8 cellular contexts compared by ENCODE assay signal in the genomic region with DNA sequence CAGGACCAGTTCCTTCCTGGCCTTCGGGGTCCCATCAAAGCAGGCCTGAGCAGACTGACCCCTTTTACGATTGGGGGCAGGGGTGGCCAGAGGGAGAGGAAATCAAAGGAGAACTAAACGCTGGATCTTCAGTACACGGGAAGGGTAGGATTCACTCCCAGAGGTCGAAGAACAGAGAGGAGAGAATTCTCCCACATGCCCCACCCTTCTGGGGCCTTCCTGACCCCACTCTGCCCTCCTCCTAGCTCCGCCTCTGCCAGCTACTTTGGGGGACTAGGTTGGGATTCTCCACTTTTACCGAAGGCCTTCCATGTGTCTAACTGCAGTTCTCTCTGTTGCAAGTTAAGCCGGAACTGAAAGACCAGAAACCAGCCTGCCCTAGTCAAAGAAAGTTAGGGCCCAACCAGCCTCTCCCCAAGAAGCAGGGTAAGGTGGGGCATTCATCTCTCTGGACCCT. TPM values are rescaled to one million over a fixed set of nuclear protein-coding genes. Genes with fewer than 3 reads are reported as not detected.
A peak's percentile ranks its signal among the peaks of the same experiment; 100 is the strongest.
DNase-seq lines count a peak whose midpoint lies in the region; ATAC-seq, FAIRE-seq and TF ChIP-seq lines count a peak whose summit lies in the region.

No MANE protein-coding gene starts in this region.

- no peak for FAIRE-seq in pancreas (lab: Jason Lieb, UNC)

- peak overlapping the region; percentile 37 to 86 (median 81) for H3K27ac ChIP-seq in pancreas

- H3K36me3 ChIP-seq in pancreas: no peaks in the 10 kb centered on the region

- H3K9me3 ChIP-seq in pancreas: no peaks in the 10 kb centered on the region

- no peak for TF ChIP-seq CTCF in fibroblast of pulmonary artery (IDR thresholded peaks at IDR 0.05; ENCODE audit: low read length, missing control alignments)
- no peak for TF ChIP-seq CTCF in pancreas (IDR thresholded peaks at IDR 0.05)

- CTCF ChIA-PET in HEK293T (lab: Yijun Ruan, JAX): interaction anchor here (0.7 to 4.1 kb wide), 9 partner anchors 11 to 713 kb away, joined by 3 to 39 read pairs (median 7); no protein-coding TSS in a partner anchor

- ATAC-seq in pancreas: peak in 2 of 4 donors; percentile 11 to 13
- no peak for ATAC-seq in GM19328 (IDR thresholded peaks at IDR 0.05; ENCODE audit: unreplicated experiment)
- ATAC-seq in HG03342 (IDR thresholded peaks at IDR 0.05; ENCODE audit: unreplicated experiment): no peak

- no peaks in the 10 kb centered on the region for H3K27me3 ChIP-seq in pancreas

- H3K4me3 ChIP-seq in fibroblast of pulmonary artery (replicated peaks; ENCODE audit: low read depth, low read length) (peak overlapping the region; percentile 87), pancreas (peak overlapping the region; percentile 57 to 89 (median 80))

- peaks cover 0 to 13% (median 0%) of the 10 kb centered on the region in 3 donors for H3K4me1 ChIP-seq in pancreas

- intact Hi-C loops in pancreas (cut with DNase I): no loop called here

- DNase-seq in A172 (ENCODE audit: low spot score) (peak; percentile 70), HEK293T (ENCODE audit: extremely low spot score) (no peak), UCSD-AML1 (lab: John Stamatoyannopoulos, UW; ENCODE audit: unreplicated experiment) (peak; percentile 68), fibroblast of pulmonary artery (ENCODE audit: low read depth) (peak; percentile 28), pancreas (no peak), NCI-H146 (lab: John Stamatoyannopoulos, UW) (no peak)

- WGBS in pancreas, 2 donors: 25 to 30% methylated on average over 8 of the region's 8 CpGs

- POLR2A ChIA-PET in HEK293T (lab: Yijun Ruan, JAX): interaction anchor here (0.9 to 7.1 kb wide), 13 partner anchors 9 to 128 kb away, joined by 3 to 79 read pairs (median 4); a partner anchor contains a TSS

TF ChIP-seq in HEK293T, 16 proteins besides CTCF, POLR2A, EP300 and RAD21:
- TF ChIP-seq BHLHE40 (IDR thresholded peaks at IDR 0.05; ENCODE audit: borderline replicate concordance): no peak
- peak; percentile 40; the same call in 1 of the 2 replicates for TF ChIP-seq HDGF (IDR thresholded peaks at IDR 0.05; ENCODE audit: borderline replicate concordance)
- TF ChIP-seq ARNT (IDR thresholded peaks at IDR 0.05): no peak
- TF ChIP-seq SP1 (IDR thresholded peaks at IDR 0.05): no peak
- no peak for TF ChIP-seq SUZ12 (IDR thresholded peaks at IDR 0.05)
- TF ChIP-seq FOXK2 (IDR thresholded peaks at IDR 0.05): no peak

RNA-seq across cellular contexts. Expression of a gene that starts 0.7 kb away (rescaled TPM):
- 153 and 155 TPM in 2 replicates for total RNA-seq in A172 (2014; rRNA removed; shearing (Covaris generic))
- 10 to 100 TPM; 10.3 to 39.0 (median 23.8) TPM for total RNA-seq in pancreas
- 10 to 100 TPM; 17.8 to 20.2 TPM for polyA plus RNA-seq in pancreas

RNA-seq across cellular contexts. Expression of a gene that starts 37.6 kb away (rescaled TPM):
- total RNA-seq in A172 (2014; rRNA removed; shearing (Covaris generic)): not detected in 2 replicates
- under 1 TPM in 1 of 6 donors, not detected in 5; 0.12 TPM for total RNA-seq in pancreas
- polyA plus RNA-seq in pancreas: under 1 TPM in 1 of 2 donors, not detected in 1; 0.19 TPM

RNA-seq across cellular contexts. Expression of a gene that starts 41.8 kb away (rescaled TPM):
- 573 and 778 TPM in 2 replicates for total RNA-seq in A172 (2014; rRNA removed; shearing (Covaris generic))
- 100 to 1,000 TPM; 160 to 236 (median 202) TPM for total RNA-seq in pancreas
- polyA plus RNA-seq in pancreas: 100 to 1,000 TPM; 180 to 243 TPM

RNA-seq across cellular contexts. Expression of a gene that starts 44.8 kb away (rescaled TPM):
- total RNA-seq in A172 (2014; rRNA removed; shearing (Covaris generic)): 52.3 and 53.9 TPM in 2 replicates
- total RNA-seq in pancreas: 10 to 100 TPM; 11.9 to 24.3 (median 15.5) TPM
- 10 to 100 TPM; 29.3 to 32.8 TPM for polyA plus RNA-seq in pancreas

Comparison
In these comparisons a context has a peak if more than half of its experiments do, and no peak if none do; other contexts are left out.
1. DNase-seq: peak in A172 (single experiment), UCSD-AML1 (single experiment) and fibroblast of pulmonary artery (single experiment); none in HEK293T (single experiment), pancreas (0 of 6) and NCI-H146 (single experiment).